In the genomic region with DNA sequence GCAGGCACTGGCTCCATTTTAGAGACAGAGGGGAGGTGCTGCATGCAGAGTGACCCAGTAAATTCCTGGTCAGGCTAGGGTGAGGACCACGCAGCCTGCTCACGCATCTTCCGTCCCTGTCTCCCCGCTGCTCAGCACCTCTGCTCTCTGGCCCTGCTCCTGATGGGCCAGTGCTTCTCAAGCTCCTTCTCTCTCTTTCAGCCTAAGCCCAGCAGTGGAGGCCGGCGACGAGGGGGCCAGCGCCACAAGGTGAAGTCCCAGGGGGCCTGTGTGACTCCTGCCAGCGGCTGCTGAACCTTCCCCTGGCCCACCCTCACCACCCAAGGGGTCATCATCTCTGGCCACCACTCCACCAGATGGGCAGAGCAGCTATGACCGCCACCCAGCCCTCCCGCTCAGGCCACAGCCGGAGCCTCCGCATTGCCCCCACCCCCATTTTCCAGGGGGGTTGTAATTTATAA, we compare ENCODE assay signal across 20 cellular contexts. TPM values are rescaled to one million over a fixed set of nuclear protein-coding genes. Genes with fewer than 3 reads are reported as not detected.
DNase-seq lines count a peak whose midpoint lies in the region; ATAC-seq, FAIRE-seq and TF ChIP-seq lines count a peak whose summit lies in the region.
"Had no signal": no experiment of that assay in that cellular context is flagged by ENCODE, and none has a peak within 500 bp of the region (broad histone marks: within the 10 kb centered on the region; RNA-seq: fewer than 3 reads in every experiment).

No MANE protein-coding gene starts in this region.

- TF ChIP-seq CTCF in HFFc6 (IDR thresholded peaks at IDR 0.05) (no peak), spleen (IDR thresholded peaks at IDR 0.05 in 8 of 11, conservative IDR thresholded peaks at IDR 0.05 in 3 of 11) (no peak), transverse colon (IDR thresholded peaks at IDR 0.05) (no peak)

- peak overlapping the region; percentile 0; the same call in 1 of the 2 replicates for H3K27ac Mint-ChIP-seq in HFFc6
- peak overlapping the region; percentile 90 for H3K27ac Mint-ChIP-seq in central memory CD8-positive, alpha-beta T cell (ENCODE audit: low read depth)
- H3K27ac Mint-ChIP-seq: endodermal cell had no signal

- TF ChIP-seq EP300 in transverse colon (IDR thresholded peaks at IDR 0.05; ENCODE audit: low read depth) = no peak

- no peak overlapping the region for H3K4me3 Mint-ChIP-seq in activated T-cell treated with anti-CD3 and anti-CD28 coated beads, Interleukin-2, amount 50 U/mL, for 4 hours
- no peak overlapping the region for H3K4me3 Mint-ChIP-seq in HFFc6
- peak overlapping the region; percentile 20 for H3K4me3 Mint-ChIP-seq in central memory CD8-positive, alpha-beta T cell
- H3K4me3 Mint-ChIP-seq: endodermal cell had no signal

- H3K27me3 ChIP-seq in spleen (replicated peaks in 1 of 7) (no peaks in the 10 kb centered on the region), transverse colon (no peaks in the 10 kb centered on the region)
- H3K27me3 ChIP-seq: right atrium auricular region, vagina had no signal

- no peaks in the 10 kb centered on the region for H3K9me3 Mint-ChIP-seq in activated T-cell treated with anti-CD3 and anti-CD28 coated beads, Interleukin-2, amount 50 U/mL, for 4 hours
- no peaks in the 10 kb centered on the region for H3K9me3 Mint-ChIP-seq in HFFc6
- H3K9me3 Mint-ChIP-seq in central memory CD8-positive, alpha-beta T cell = no peaks in the 10 kb centered on the region
- H3K9me3 Mint-ChIP-seq: endodermal cell; stimulated activated naive CD8-positive, alpha-beta T cell treated with anti-CD3 and anti-CD28 coated beads, Interleukin-15, amount 100 ng/mL, for 72 hours had no signal

- in situ Hi-C loops in transverse colon (cut with MboI; ENCODE audit: low pct_ligation_motif_present in 1 of 4, low pct_unique_long_range_greater_than_20kb in 1 of 4, low sequenced_read_pairs in 3 of 4) = no loop called here

- no peak for ATAC-seq in activated T-cell treated with anti-CD3 and anti-CD28 coated beads, Interleukin-2, amount 50 U/mL, for 4 hours
- ATAC-seq in central memory CD8-positive, alpha-beta T cell (replicated peaks; ENCODE audit: extremely low read depth, poor library complexity, severe bottlenecking) = no peak
- ATAC-seq: stimulated activated naive CD8-positive, alpha-beta T cell treated with anti-CD3 and anti-CD28 coated beads, Interleukin-15, amount 100 ng/mL, for 72 hours had no signal

- intact Hi-C loops in spleen (cut with DNase I; ENCODE audit: low total_unique reads) (no loop called here), transverse colon (cut with DNase I; ENCODE audit: low total_unique reads) (no loop called here)

- peak; percentile 17 for DNase-seq in activated T-cell treated with anti-CD3 and anti-CD28 coated beads, Interleukin-2, amount 50 U/mL, for 1 hour
- no peak for DNase-seq in activated T-cell treated with anti-CD3 and anti-CD28 coated beads, Interleukin-2, amount 50 U/mL, for 4 hours
- DNase-seq in HFFc6 (no peak), spleen (peak; percentile 59), DMS 273 treated with DMSO at 0.1 percent for 48 hours (lab: John Stamatoyannopoulos, UW) (no peak), HTR-8/SVneo (ENCODE audit: insufficient read length, low spot score) (no peak), transverse colon (no peak)
- DNase-seq in central memory CD8-positive, alpha-beta T cell (ENCODE audit: low spot score in 2 of 2) = no peak
- DNase-seq: central memory CD4-positive, alpha-beta T cell; COR-L47; endodermal cell; IMR-90; mesenchymal stem cell; MV-4-11; NCI-H1930; NCI-H510A had no signal

- FAIRE-seq in HTR-8/SVneo (lab: Jason Lieb, UNC) = no peak
- FAIRE-seq: islet of Langerhans had no signal

- H3K4me3 ChIP-seq in spleen (no peak overlapping the region), transverse colon (no peak overlapping the region)
- H3K4me3 ChIP-seq: right atrium auricular region, vagina had no signal

- H3K4me1 ChIP-seq in spleen (peaks cover 5 to 60% (median 20%) of the 10 kb centered on the region in 6 donors), transverse colon (peaks cover 16 to 21% (median 20%) of the 10 kb centered on the region in 4 donors)

- H3K4me1 Mint-ChIP-seq in activated T-cell treated with anti-CD3 and anti-CD28 coated beads, Interleukin-2, amount 50 U/mL, for 4 hours (ENCODE audit: low read depth) = peaks cover 14% of the 10 kb centered on the region
- 0 out of 2 replicates have a peak, but pooled peaks cover 4% of the 10 kb centered on the region for H3K4me1 Mint-ChIP-seq in HFFc6 (ENCODE audit: low read depth)
- peaks cover 40% of the 10 kb centered on the region for H3K4me1 Mint-ChIP-seq in central memory CD8-positive, alpha-beta T cell
- H3K4me1 Mint-ChIP-seq: endodermal cell had no signal

- H3K9me3 ChIP-seq in spleen (no peaks in the 10 kb centered on the region), transverse colon (no peaks in the 10 kb centered on the region)
- H3K9me3 ChIP-seq: right atrium auricular region, vagina had no signal

- TF ChIP-seq POLR2A in spleen (IDR thresholded peaks at IDR 0.05) (no peak), transverse colon (IDR thresholded peaks at IDR 0.05) (no peak)

- 94 to 96% (median 95%) methylated on average over 6 to 13 of the region's 13 CpGs for WGBS in spleen, 5 donors
- 96% methylated on average over 13 of the region's 13 CpGs; no CpG with 5 or more reads in 1 of the 2 donors for WGBS in transverse colon (ENCODE audit: low coverage in 1 of 2), 2 donors

- H3K27ac ChIP-seq in spleen = no peak overlapping the region
- H3K27ac ChIP-seq in transverse colon = no peak overlapping the region
- H3K27ac ChIP-seq: right atrium auricular region, vagina had no signal

- peaks cover 0 to 100% (median 89%) of the 10 kb centered on the region in 6 donors for H3K36me3 ChIP-seq in spleen
- peaks cover 0 to 50% (median 26%) of the 10 kb centered on the region in 4 donors for H3K36me3 ChIP-seq in transverse colon

- H3K27me3 Mint-ChIP-seq in activated T-cell treated with anti-CD3 and anti-CD28 coated beads, Interleukin-2, amount 50 U/mL, for 4 hours (ENCODE audit: low read depth) = no peaks in the 10 kb centered on the region
- peaks cover 11% of the 10 kb centered on the region for H3K27me3 Mint-ChIP-seq in HFFc6 (ENCODE audit: insufficient read depth)
- H3K27me3 Mint-ChIP-seq in central memory CD8-positive, alpha-beta T cell = no peaks in the 10 kb centered on the region
- H3K27me3 Mint-ChIP-seq: stimulated activated naive CD8-positive, alpha-beta T cell treated with anti-CD3 and anti-CD28 coated beads, Interleukin-15, amount 100 ng/mL, for 72 hours had no signal

- peaks cover 43% of the 10 kb centered on the region for H3K36me3 Mint-ChIP-seq in activated T-cell treated with anti-CD3 and anti-CD28 coated beads, Interleukin-2, amount 50 U/mL, for 4 hours (ENCODE audit: insufficient read depth)
- H3K36me3 Mint-ChIP-seq in HFFc6 (ENCODE audit: low read depth) = peaks cover 7% of the 10 kb centered on the region; the same call in 1 of the 2 replicates
- peaks cover 82% of the 10 kb centered on the region for H3K36me3 Mint-ChIP-seq in central memory CD8-positive, alpha-beta T cell (ENCODE audit: insufficient read depth)

RNA-seq across cellular contexts. Expression of gene GTPBP1, which starts 24.7 kb away (rescaled TPM):
- total RNA-seq in activated T-cell treated with anti-CD3 and anti-CD28 coated beads, Interleukin-2, amount 50 U/mL, for 4 hours = 10 to 100 TPM; 69.9 to 80.4 (median 76.5) TPM
- total RNA-seq in HFFc6 (2021; fragmentation: NEBNext Ultra II Directional; extraction: Animal tissue kit (Norgen Biotek cat#: 25700)) = 10 to 100 TPM; 32.1 to 40.8 (median 38.4) TPM
- 100 to 1,000 TPM in 2 of 7 donors, 10 to 100 TPM in 5; 76.3 to 134 (median 98.8) TPM for total RNA-seq in spleen
- 10 to 100 TPM in 1 of 3 donors, 1 to 10 TPM in 2; 9.7 to 31.9 (median 9.9) TPM for polyA plus RNA-seq in spleen
- total RNA-seq in transverse colon = 10 to 100 TPM; 51.5 to 84.9 (median 77.6) TPM

RNA-seq across cellular contexts. Expression of gene SUN2, which starts 25.4 kb away (rescaled TPM):
- 10 to 100 TPM; 30.1 to 44.6 (median 44.0) TPM for total RNA-seq in activated T-cell treated with anti-CD3 and anti-CD28 coated beads, Interleukin-2, amount 50 U/mL, for 4 hours
- 100 to 1,000 TPM in 3 of 6 experiments, 10 to 100 TPM in 3; 90.4 to 104 (median 100.0) TPM for total RNA-seq in HFFc6 (2021; fragmentation: NEBNext Ultra II Directional; extraction: Animal tissue kit (Norgen Biotek cat#: 25700))
- total RNA-seq in spleen (100 to 1,000 TPM; 204 to 455 (median 220) TPM), transverse colon (100 to 1,000 TPM; 168 to 523 (median 216) TPM)
- 10 to 100 TPM; 35.4 to 86.5 (median 38.9) TPM for polyA plus RNA-seq in spleen

RNA-seq across cellular contexts. Expression of gene JOSD1, which starts 29.7 kb away (rescaled TPM):
- 10 to 100 TPM; 65.3 to 76.0 (median 72.8) TPM for total RNA-seq in activated T-cell treated with anti-CD3 and anti-CD28 coated beads, Interleukin-2, amount 50 U/mL, for 4 hours
- 10 to 100 TPM; 37.8 to 44.6 (median 41.0) TPM for total RNA-seq in HFFc6 (2021; fragmentation: NEBNext Ultra II Directional; extraction: Animal tissue kit (Norgen Biotek cat#: 25700))
- 10 to 100 TPM; 28.5 to 54.2 (median 36.4) TPM for total RNA-seq in spleen
- polyA plus RNA-seq in spleen = 10 to 100 TPM; 10.1 to 16.3 (median 13.8) TPM
- 100 to 1,000 TPM in 3 of 4 donors, 10 to 100 TPM in 1; 34.6 to 189 (median 138) TPM for total RNA-seq in transverse colon

RNA-seq across cellular contexts. Expression of gene TOMM22, which starts 48.7 kb away (rescaled TPM):
- total RNA-seq in activated T-cell treated with anti-CD3 and anti-CD28 coated beads, Interleukin-2, amount 50 U/mL, for 4 hours = 100 to 1,000 TPM; 247 to 280 (median 249) TPM
- total RNA-seq in HFFc6 (2021; fragmentation: NEBNext Ultra II Directional; extraction: Animal tissue kit (Norgen Biotek cat#: 25700)) = 100 to 1,000 TPM; 121 to 141 (median 132) TPM
- 10 to 100 TPM; 28.6 to 59.9 (median 50.6) TPM for total RNA-seq in spleen
- 10 to 100 TPM; 24.3 to 44.3 (median 41.3) TPM for polyA plus RNA-seq in spleen
- total RNA-seq in transverse colon = 10 to 100 TPM; 19.1 to 48.3 (median 32.9) TPM

Comparison
In these comparisons a context has a peak if more than half of its experiments do, and no peak if none do; other contexts are left out.
1. DNase-seq: peak in activated T-cell treated with anti-CD3 and anti-CD28 coated beads, Interleukin-2, amount 50 U/mL, for 1 hour (single experiment) and spleen (single experiment); none in activated T-cell treated with anti-CD3 and anti-CD28 coated beads, Interleukin-2, amount 50 U/mL, for 4 hours (single experiment), HFFc6 (single experiment), central memory CD8-positive, alpha-beta T cell (0 of 2), DMS 273 treated with DMSO at 0.1 percent for 48 hours (single experiment), HTR-8/SVneo (single experiment) and transverse colon (single experiment).